8 cellular contexts compared by ENCODE assay signal in the genomic region with DNA sequence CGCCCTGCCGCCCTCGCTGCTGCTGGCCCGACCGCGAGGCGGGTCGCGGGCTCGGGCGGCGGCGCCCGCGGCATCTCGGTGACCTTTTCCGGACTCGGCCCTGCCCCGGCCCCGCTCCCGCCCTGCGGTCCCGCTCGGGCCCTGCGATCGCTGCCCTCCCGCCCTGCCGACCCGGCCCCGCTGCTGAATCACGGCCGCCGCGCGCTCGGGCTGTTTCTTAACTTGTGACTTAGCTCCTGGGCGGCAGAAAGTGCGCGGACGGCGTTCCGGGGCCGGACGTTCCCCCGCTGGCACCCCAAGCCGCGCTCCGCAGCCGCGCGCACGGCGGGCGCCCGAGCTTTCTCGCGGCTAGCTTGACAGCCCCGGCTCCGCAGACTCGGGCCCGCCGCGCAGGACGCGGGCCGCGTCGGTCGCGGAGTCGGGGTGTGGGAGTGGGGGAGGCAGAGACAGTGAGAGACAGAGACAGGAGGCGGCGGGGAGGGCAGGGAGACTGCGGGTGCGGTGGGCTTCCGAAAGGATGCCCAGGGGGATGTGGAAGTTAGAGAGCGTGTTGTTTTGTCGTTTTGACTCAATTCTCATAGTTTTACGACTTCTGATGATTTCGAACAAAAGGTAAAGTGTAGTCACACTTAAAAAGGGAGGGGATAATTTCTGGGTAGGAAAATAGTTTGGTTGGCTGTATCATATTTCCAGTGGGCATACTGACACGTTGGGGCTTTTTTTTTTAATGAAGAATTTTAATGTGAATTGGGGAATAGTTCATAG. TPM values are rescaled to one million over a fixed set of nuclear protein-coding genes. Genes with fewer than 3 reads are reported as not detected.
A peak's percentile ranks its signal among the peaks of the same experiment; 100 is the strongest.
DNase-seq lines count a peak whose midpoint lies in the region; ATAC-seq, FAIRE-seq and TF ChIP-seq lines count a peak whose summit lies in the region.

No MANE protein-coding gene starts in this region.

- H3K36me3 ChIP-seq in DOHH2 (ENCODE audit: control insufficient read depth, low read length) (peaks cover 82% of the 10 kb centered on the region), KOPT-K1 (ENCODE audit: insufficient read depth, low read length) (peaks cover 15% of the 10 kb centered on the region; the same call in 1 of the 2 replicates), endothelial cell of umbilical vein (ENCODE audit: control insufficient read depth in 2 of 2, extremely low read depth in 1 of 2, insufficient read depth in 2 of 2, low read length in 2 of 2) (no peaks in the 10 kb centered on the region), muscle layer of duodenum (ENCODE audit: control insufficient read depth in 1 of 2, insufficient read depth in 2 of 2, low read length in 2 of 2) (peaks cover 0 to 4% of the 10 kb centered on the region in 2 donors), suprapubic skin (peaks cover 7% of the 10 kb centered on the region)

- H3K4me1 ChIP-seq in DOHH2 (ENCODE audit: control insufficient read depth, low read length) (peaks cover 75% of the 10 kb centered on the region), endothelial cell of umbilical vein (ENCODE audit: control insufficient read depth, extremely low read depth, insufficient read depth, low read length) (peaks cover 14% of the 10 kb centered on the region), muscle layer of duodenum (ENCODE audit: control insufficient read depth in 1 of 2, insufficient read depth in 2 of 2, low read length in 2 of 2) (peaks cover 4 to 30% of the 10 kb centered on the region in 2 donors), suprapubic skin (peaks cover 51% of the 10 kb centered on the region)

- H3K27me3 Mint-ChIP-seq in activated CD4-positive, alpha-beta T cell treated with anti-CD3 and anti-CD28 coated beads, Interleukin-2, amount 10 ng/mL, durations not matched to agents 24 days and 14 days = no peaks in the 10 kb centered on the region

- peak overlapping the region; percentile 88 for H3K9ac ChIP-seq in endothelial cell of umbilical vein (replicated peaks; ENCODE audit: extremely low read depth, insufficient read depth, low read length)

- no peaks in the 10 kb centered on the region for H3K27me3 ChIP-seq in DOHH2 (ENCODE audit: control insufficient read depth, low read length)
- no peaks in the 10 kb centered on the region for H3K27me3 ChIP-seq in endothelial cell of umbilical vein (ENCODE audit: control insufficient read depth in 2 of 2, insufficient read depth in 2 of 2, low read length in 2 of 2)
- no peaks in the 10 kb centered on the region for H3K27me3 ChIP-seq in muscle layer of duodenum (ENCODE audit: low read depth, low read length)
- no peaks in the 10 kb centered on the region for H3K27me3 ChIP-seq in suprapubic skin

- H2AFZ ChIP-seq in endothelial cell of umbilical vein (ENCODE audit: low read depth, low read length) = peak overlapping the region; percentile 66

- intact Hi-C loops in activated CD4-positive, alpha-beta T cell treated with anti-CD3 and anti-CD28 coated beads, Interleukin-2, amount 10 ng/mL, durations not matched to agents 24 days and 14 days (cut with micrococcal nuclease) = loop anchor here (1.0 to 5.0 kb wide), 3 partner anchors 18 to 49 kb away; a partner anchor contains a TSS
- intact Hi-C loops in endothelial cell of umbilical vein (cut with micrococcal nuclease) = loop anchor here (1.0 to 2.0 kb wide), 2 partner anchors 49 to 57 kb away; a partner anchor contains a TSS

- H3K36me3 Mint-ChIP-seq in activated CD4-positive, alpha-beta T cell treated with anti-CD3 and anti-CD28 coated beads, Interleukin-2, amount 10 ng/mL, durations not matched to agents 24 days and 14 days (ENCODE audit: low read depth) = peaks cover 34% of the 10 kb centered on the region

- H3K9me2 ChIP-seq in DOHH2 (replicated peaks; ENCODE audit: control insufficient read depth, low read length) = no peaks in the 10 kb centered on the region

- peak overlapping the region; percentile 59 for H3K27ac ChIP-seq in DOHH2 (ENCODE audit: low read depth, low read length)
- peak overlapping the region; percentile 76 for H3K27ac ChIP-seq in KOPT-K1 (ENCODE audit: low read depth, low read length, poor library complexity, severe bottlenecking)
- peak overlapping the region; percentile 62 for H3K27ac ChIP-seq in endothelial cell of umbilical vein (ENCODE audit: insufficient read depth, low read depth, low read length)
- peak overlapping the region; percentile 91 for H3K27ac ChIP-seq in muscle layer of duodenum (ENCODE audit: low read length)
- peak overlapping the region; percentile 97 for H3K27ac ChIP-seq in suprapubic skin

- H3K4me3 Mint-ChIP-seq in activated CD4-positive, alpha-beta T cell treated with anti-CD3 and anti-CD28 coated beads, Interleukin-2, amount 10 ng/mL, durations not matched to agents 24 days and 14 days = peak overlapping the region; percentile 100

- no TSS peak for BruUV-seq in endothelial cell of umbilical vein (replicated peaks; lab: Mats Ljungman, UMichigan)

- peak overlapping the region; percentile 96 for H3K27ac Mint-ChIP-seq in activated CD4-positive, alpha-beta T cell treated with anti-CD3 and anti-CD28 coated beads, Interleukin-2, amount 10 ng/mL, durations not matched to agents 24 days and 14 days

- H3K4me1 Mint-ChIP-seq in activated CD4-positive, alpha-beta T cell treated with anti-CD3 and anti-CD28 coated beads, Interleukin-2, amount 10 ng/mL, durations not matched to agents 24 days and 14 days = peaks cover 51% of the 10 kb centered on the region

- peak; percentile 4 for FAIRE-seq in endothelial cell of umbilical vein (lab: Jason Lieb, UNC)

- POLR2A ChIA-PET in endothelial cell of umbilical vein (lab: Charles Lee) = interaction anchor here (1.0 kb wide), 1 partner anchor 42 kb away, joined by 7 read pairs; no protein-coding TSS in a partner anchor

- CTCF ChIA-PET in endothelial cell of umbilical vein (lab: Charles Lee) = interaction anchor here (0.6 to 2.0 kb wide), 9 partner anchors 8 to 49 kb away, joined by 3 to 12 read pairs (median 3); no protein-coding TSS in a partner anchor

- H3K4me3 ChIP-seq in DOHH2 (ENCODE audit: low read length) = peak overlapping the region; percentile 76
- peak overlapping the region; percentile 83 to 98 (median 97) for H3K4me3 ChIP-seq in endothelial cell of umbilical vein (replicated peaks in 1 of 3; ENCODE audit: insufficient read depth in 1 of 3, low read depth in 1 of 3, low read length in 3 of 3)
- peak overlapping the region; percentile 90 to 92 for H3K4me3 ChIP-seq in muscle layer of duodenum (ENCODE audit: low read depth in 1 of 2, low read length in 2 of 2)
- peak overlapping the region; percentile 90 for H3K4me3 ChIP-seq in suprapubic skin

- peak overlapping the region; percentile 68 for H3K4me2 ChIP-seq in DOHH2 (ENCODE audit: low read length)
- H3K4me2 ChIP-seq in endothelial cell of umbilical vein (ENCODE audit: insufficient read depth, low read length) = peak overlapping the region; percentile 99

- H3K9me3 ChIP-seq in DOHH2 (ENCODE audit: control insufficient read depth, insufficient read depth, low read length) (no peaks in the 10 kb centered on the region), KOPT-K1 (ENCODE audit: insufficient read depth, low read length, poor library complexity, severe bottlenecking) (no peaks in the 10 kb centered on the region), endothelial cell of umbilical vein (replicated peaks; ENCODE audit: control insufficient read depth, insufficient read depth, low read length) (no peaks in the 10 kb centered on the region), muscle layer of duodenum (ENCODE audit: control insufficient read depth in 1 of 2, low read length in 2 of 2) (no peaks in the 10 kb centered on the region), suprapubic skin (no peaks in the 10 kb centered on the region)

- DNase-seq in activated CD4-positive, alpha-beta T cell treated with anti-CD3 and anti-CD28 coated beads, Interleukin-2, amount 10 ng/mL, durations not matched to agents 24 days and 14 days = peak; percentile 86
- DNase-seq in endothelial cell of umbilical vein (ENCODE audit: low read depth, low spot score) (peak; percentile 47), suprapubic skin (ENCODE audit: low spot score in 2 of 2) (peak; percentile 84 to 88), NCI-H2029 treated with DMSO at 0.1 percent for 48 hours (lab: John Stamatoyannopoulos, UW) (no peak)

- no peak for TF ChIP-seq CTCF in DOHH2 (IDR thresholded peaks at IDR 0.05; ENCODE audit: low read depth, low read length, poor library complexity, severe bottlenecking)
- no peak for TF ChIP-seq CTCF in endothelial cell of umbilical vein (IDR thresholded peaks at IDR 0.05; ENCODE audit: extremely low read depth in 1 of 2, insufficient read depth in 1 of 2, low read depth in 1 of 2, low read length in 2 of 2)
- no peak for TF ChIP-seq CTCF in suprapubic skin (IDR thresholded peaks at IDR 0.05)

- 0% methylated on average over 22 of the region's 81 CpGs for WGBS in suprapubic skin

- H3K79me2 ChIP-seq in DOHH2 (ENCODE audit: control insufficient read depth, low read length) (peaks cover 86% of the 10 kb centered on the region), endothelial cell of umbilical vein (ENCODE audit: control insufficient read depth, insufficient read depth, low read length) (peaks cover 51% of the 10 kb centered on the region)

- no peaks in the 10 kb centered on the region for H3K9me3 Mint-ChIP-seq in activated CD4-positive, alpha-beta T cell treated with anti-CD3 and anti-CD28 coated beads, Interleukin-2, amount 10 ng/mL, durations not matched to agents 24 days and 14 days

- peaks cover 48% of the 10 kb centered on the region for H4K20me1 ChIP-seq in DOHH2 (ENCODE audit: control insufficient read depth, insufficient read depth, low read depth, low read length)
- peaks cover 10% of the 10 kb centered on the region for H4K20me1 ChIP-seq in endothelial cell of umbilical vein (replicated peaks; ENCODE audit: control insufficient read depth, extremely low read depth, insufficient read depth, low read length)

- H3F3A ChIP-seq in DOHH2 (ENCODE audit: control insufficient read depth, insufficient read depth) = peaks cover 30% of the 10 kb centered on the region

- H3K9me1 ChIP-seq in endothelial cell of umbilical vein (replicated peaks; ENCODE audit: control insufficient read depth, extremely low read depth, insufficient read depth, low read length) = no peaks in the 10 kb centered on the region

- peak; percentile 22 for ATAC-seq in GM21723 (IDR thresholded peaks at IDR 0.05; ENCODE audit: unreplicated experiment)

- dilution Hi-C loops in endothelial cell of umbilical vein (cut with MboI; ENCODE audit: extremely low pct_ligation_motif_present, low sequenced_read_pairs) = no loop called here

- no peak for TF ChIP-seq EP300 in suprapubic skin (IDR thresholded peaks at IDR 0.05)

- TF ChIP-seq POLR2A in endothelial cell of umbilical vein (IDR thresholded peaks at IDR 0.05; ENCODE audit: low read depth, low read length) (no peak), suprapubic skin (IDR thresholded peaks at IDR 0.05) (no peak)

RNA-seq across cellular contexts. Expression of a gene that starts 49.7 kb away (rescaled TPM):
- 44.5 and 45.9 TPM in 2 replicates for total RNA-seq in activated CD4-positive, alpha-beta T cell treated with anti-CD3 and anti-CD28 coated beads, Interleukin-2, amount 10 ng/mL, durations not matched to agents 24 days and 14 days
- 35.7 and 36.6 TPM in 2 replicates for total RNA-seq in endothelial cell of umbilical vein
- 8.9 and 11.3 TPM in 2 replicates for polyA plus RNA-seq in endothelial cell of umbilical vein
- polyA plus RNA-seq in endothelial cell of umbilical vein (2011; cell fraction: cytosol; rRNA removed) = 9.8 and 10.1 TPM in 2 replicates
- polyA plus RNA-seq in endothelial cell of umbilical vein (2011; cell fraction: nucleus; rRNA removed) = 28.0 and 31.3 TPM in 2 replicates
- polyA plus RNA-seq in endothelial cell of umbilical vein (2012) = 13.7 and 14.3 TPM in 2 replicates
- polyA minus RNA-seq in endothelial cell of umbilical vein = 18.7 and 25.9 TPM in 2 replicates
- 5.0 TPM for polyA minus RNA-seq in endothelial cell of umbilical vein (2011; cell fraction: cytosol; rRNA and poly(A)+ RNA removed)
- polyA minus RNA-seq in endothelial cell of umbilical vein (2011; cell fraction: nucleus; rRNA and poly(A)+ RNA removed) = 29.6 and 31.3 TPM in 2 replicates
- total RNA-seq in suprapubic skin = 10 to 100 TPM; 54.4 to 99.1 (median 63.1) TPM
